12 cellular contexts compared by ENCODE assay signal in the genomic region with DNA sequence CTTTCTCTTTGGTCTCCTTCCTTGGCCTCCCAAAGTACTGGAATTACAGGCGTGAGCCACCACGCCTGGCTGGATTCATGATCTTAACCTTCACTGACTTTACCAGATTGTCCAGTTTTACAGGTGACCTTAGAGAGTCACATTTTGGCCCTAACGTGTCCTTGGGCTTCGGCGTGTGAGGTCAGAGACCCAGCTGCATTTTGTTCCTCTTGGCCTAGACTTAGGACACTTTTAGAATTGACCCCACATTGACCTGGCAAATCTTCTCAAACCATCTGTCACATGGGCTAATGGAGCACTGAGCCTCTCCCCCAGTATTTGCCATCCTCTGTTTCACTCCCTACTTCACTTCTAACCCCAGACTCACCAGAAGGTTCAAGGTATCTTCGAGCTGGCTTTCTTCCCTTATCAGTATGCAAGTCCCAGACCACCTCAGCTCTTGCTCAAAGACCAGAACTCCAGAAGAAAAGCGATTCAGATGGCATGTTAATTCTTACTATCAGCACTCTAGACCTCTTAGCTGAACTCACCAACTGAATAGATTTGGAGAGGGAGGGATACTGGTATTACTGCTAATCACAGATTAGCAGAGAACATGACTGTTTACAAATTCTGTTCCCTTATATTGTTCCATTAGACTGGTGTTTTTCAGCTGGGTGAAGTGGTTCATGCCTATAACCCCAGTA. TPM values are rescaled to one million over a fixed set of nuclear protein-coding genes. Genes with fewer than 3 reads are reported as not detected.
DNase-seq lines count a peak whose midpoint lies in the region; ATAC-seq and TF ChIP-seq lines count a peak whose summit lies in the region.
"Had no signal": no experiment of that assay in that cellular context is flagged by ENCODE, and none has a peak within 500 bp of the region (broad histone marks: within the 10 kb centered on the region; RNA-seq: fewer than 3 reads in every experiment).

No MANE protein-coding gene starts in this region.

- peaks cover 0 to 2% (median 2%) of the 10 kb centered on the region in 3 donors for H3K27me3 Mint-ChIP-seq in CD14-positive monocyte (ENCODE audit: low read depth in 3 of 3)
- no peaks in the 10 kb centered on the region for H3K27me3 Mint-ChIP-seq in nephron progenitor cell (ENCODE audit: low read depth, poor library complexity)

- no peaks in the 10 kb centered on the region for H3K79me2 ChIP-seq in Karpas-422 (ENCODE audit: low read length)

- no peaks in the 10 kb centered on the region for H3K27me3 ChIP-seq in Karpas-422 (ENCODE audit: low read length)
- H3K27me3 ChIP-seq: ascending aorta had no signal

- TF ChIP-seq CTCF in CD14-positive monocyte (IDR thresholded peaks at IDR 0.05) (no peak), nephron progenitor cell (IDR thresholded peaks at IDR 0.05) (no peak)

- H4K20me1 ChIP-seq in Karpas-422 (ENCODE audit: insufficient read depth, low read depth, low read length), result no peaks in the 10 kb centered on the region

- no peak overlapping the region for H2AFZ ChIP-seq in Karpas-422 (ENCODE audit: low read length)

- H3K27ac Mint-ChIP-seq in CD14-positive monocyte (peak overlapping the region; percentile 20 to 89 (median 66)), nephron progenitor cell (peak overlapping the region; percentile 56)

- H3K4me3 Mint-ChIP-seq in CD14-positive monocyte (peak overlapping the region in 1 of 2 donors; percentile 44), nephron progenitor cell (peak overlapping the region; percentile 78)

- H3K9me2 ChIP-seq in Karpas-422 (replicated peaks; ENCODE audit: insufficient read depth, low read length), result no peaks in the 10 kb centered on the region

- H3K4me3 ChIP-seq in Karpas-422 (ENCODE audit: low read length), result no peak overlapping the region

- H3K36me3 Mint-ChIP-seq in CD14-positive monocyte (peaks cover 0 to 8% of the 10 kb centered on the region in 2 donors), nephron progenitor cell (ENCODE audit: low read depth) (peaks cover 6% of the 10 kb centered on the region)

- DNase-seq in CD14-positive monocyte (ENCODE audit: low spot score) (no peak), Karpas-422 (peak; percentile 41), nephron progenitor cell (no peak), amniotic stem cell (lab: John Stamatoyannopoulos, UW) (no peak), NOMO-1 treated with DMSO at 0.1 percent for 48 hours (lab: John Stamatoyannopoulos, UW; ENCODE audit: unreplicated experiment) (no peak)
- DNase-seq: midbrain; NCI-H69; stimulated activated CD4-positive, alpha-beta T cell treated with anti-CD3 and anti-CD28 coated beads, Interleukin-15, amount 100 ng/mL, for 24 hours had no signal

- H3K27ac ChIP-seq in Karpas-422 (ENCODE audit: low read length), result no peak overlapping the region
- peak overlapping the region; percentile 20 for H3K27ac ChIP-seq in angular gyrus (ENCODE audit: low read depth, low read length)

- no peak overlapping the region for H3K9ac ChIP-seq in Karpas-422 (ENCODE audit: low read length)

- intact Hi-C loops in CD14-positive monocyte (cut with micrococcal nuclease), result loop anchor here (2.0 to 5.0 kb wide), 2 partner anchors 47 kb away; no protein-coding TSS in a partner anchor

- H3K9me3 Mint-ChIP-seq in CD14-positive monocyte (no peaks in the 10 kb centered on the region), nephron progenitor cell (no peaks in the 10 kb centered on the region)

- ATAC-seq in GM18858 (IDR thresholded peaks at IDR 0.05; ENCODE audit: unreplicated experiment), result no peak
- ATAC-seq in HG02588 (IDR thresholded peaks at IDR 0.05; ENCODE audit: unreplicated experiment), result no peak

- no peaks in the 10 kb centered on the region for H3K36me3 ChIP-seq in Karpas-422 (ENCODE audit: insufficient read depth, low read length)
- H3K36me3 ChIP-seq: ascending aorta had no signal

- H3K9me3 ChIP-seq in Karpas-422 (ENCODE audit: low read length), result no peaks in the 10 kb centered on the region
- H3K9me3 ChIP-seq: ascending aorta had no signal

- peaks cover 35% of the 10 kb centered on the region for H3K4me1 Mint-ChIP-seq in CD14-positive monocyte
- peaks cover 30% of the 10 kb centered on the region for H3K4me1 Mint-ChIP-seq in nephron progenitor cell

- peaks cover 15% of the 10 kb centered on the region for H3K4me1 ChIP-seq in Karpas-422 (ENCODE audit: low read length)

- H3K4me2 ChIP-seq in Karpas-422 (ENCODE audit: low read depth, low read length, poor library complexity, severe bottlenecking), result no peak overlapping the region

RNA-seq across cellular contexts. Expression of gene CYTH1, which starts 1.8 kb away (rescaled TPM):
- 10 to 100 TPM; 68.6 to 80.9 TPM for polyA plus RNA-seq in CD14-positive monocyte
- 9.6 and 15.8 TPM in 2 replicates for total RNA-seq in Karpas-422 (2014; rRNA removed; shearing (Covaris generic); ENCODE audit: low replicate concordance)

RNA-seq across cellular contexts. Expression of gene USP36, which starts 56.8 kb away (rescaled TPM):
- 1 to 10 TPM; 4.4 to 6.1 TPM for polyA plus RNA-seq in CD14-positive monocyte
- 28.4 and 29.6 TPM in 2 replicates for total RNA-seq in Karpas-422 (2014; rRNA removed; shearing (Covaris generic); ENCODE audit: low replicate concordance)
